Comparison of ENCODE assay signal across 8 cellular contexts in genomic region chrX:8413279-8413678, GRCh38. TPM values are rescaled to one million over a fixed set of nuclear protein-coding genes. Genes with fewer than 3 reads are reported as not detected.
"Had no signal": no experiment of that assay in that cellular context is flagged by ENCODE, and none has a peak within 500 bp of the region (broad histone marks: within the 10 kb centered on the region; RNA-seq: fewer than 3 reads in every experiment).

No MANE protein-coding gene starts in this region.

- ATAC-seq: GM23338 had no signal

- DNase-seq: H9, HCEC 1CT, IMR-90 had no signal

- H3K4me1 Mint-ChIP-seq: GM23338, H9 had no signal

- H2AFZ ChIP-seq: GM23338 had no signal

- H3K4me3 Mint-ChIP-seq: GM23338, H9 had no signal

- FAIRE-seq: H54, HTR-8/SVneo had no signal

- H3K4me3 ChIP-seq: GM23338 had no signal

- H3K27ac Mint-ChIP-seq: GM23338, H9 had no signal

- H3K9me3 Mint-ChIP-seq: GM23338 had no signal

- H3K4me2 ChIP-seq: GM23338 had no signal

RNA-seq across cellular contexts. Expression of gene VCX3B, which starts 51.4 kb away (rescaled TPM):
- total RNA-seq: GM23338, H1, H9, HT-29, IMR-90 had no signal
- polyA plus RNA-seq: H1, IMR-90 had no signal
